ENCODE assay signal across 1 cellular context in the genomic region with DNA sequence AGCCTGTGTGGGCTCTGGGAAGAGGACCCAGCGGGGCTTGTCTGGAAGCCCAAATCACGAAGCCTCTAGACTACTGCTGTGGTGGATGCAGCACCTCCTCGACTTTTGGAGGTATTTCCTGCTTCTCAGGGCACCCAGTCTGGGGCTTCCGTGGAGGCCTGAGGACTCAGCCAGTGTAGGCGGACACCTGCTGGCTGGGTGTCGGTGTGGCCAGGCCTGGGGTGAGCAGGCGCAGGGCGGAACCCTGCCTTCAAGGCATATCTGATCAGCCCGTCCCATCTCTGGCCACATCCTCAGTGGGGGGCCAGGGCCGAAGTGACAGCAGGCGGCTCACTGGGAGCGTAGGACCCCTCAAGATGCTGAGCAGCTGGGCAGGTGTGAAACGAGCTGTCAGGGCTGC.
TF ChIP-seq lines count a peak whose summit lies in the region.

No MANE protein-coding gene starts in this region.

TF ChIP-seq in GM12878, 131 proteins besides CTCF, POLR2A, EP300 and RAD21:
- no peak for TF ChIP-seq RELA (IDR thresholded peaks at IDR 0.05; ENCODE audit: borderline replicate concordance, partially characterized antibody)
- no peak for TF ChIP-seq SMAD1 (IDR thresholded peaks at IDR 0.05; ENCODE audit: low read depth, partially characterized antibody)
- TF ChIP-seq GABPA (IDR thresholded peaks at IDR 0.05; ENCODE audit: low read depth) = no peak
- no peak for TF ChIP-seq EZH2 (IDR thresholded peaks at IDR 0.05; ENCODE audit: borderline replicate concordance, control insufficient read depth, low read depth, low read length)
- no peak for TF ChIP-seq NFIC (IDR thresholded peaks at IDR 0.05; ENCODE audit: low read depth, low read length)
- no peak for TF ChIP-seq SIN3A (IDR thresholded peaks at IDR 0.05; ENCODE audit: low read depth, low read length)
- no peak for TF ChIP-seq WRNIP1 (IDR thresholded peaks at IDR 0.05; ENCODE audit: borderline replicate concordance, low read depth, low read length)
- TF ChIP-seq EGR1 (IDR thresholded peaks at IDR 0.05; ENCODE audit: borderline replicate concordance in 1 of 2, low read depth in 2 of 2, low read length in 2 of 2) = no peak
- no peak for TF ChIP-seq TCF12 (IDR thresholded peaks at IDR 0.05; ENCODE audit: low read depth, low read length)
- TF ChIP-seq, protein P1, sequence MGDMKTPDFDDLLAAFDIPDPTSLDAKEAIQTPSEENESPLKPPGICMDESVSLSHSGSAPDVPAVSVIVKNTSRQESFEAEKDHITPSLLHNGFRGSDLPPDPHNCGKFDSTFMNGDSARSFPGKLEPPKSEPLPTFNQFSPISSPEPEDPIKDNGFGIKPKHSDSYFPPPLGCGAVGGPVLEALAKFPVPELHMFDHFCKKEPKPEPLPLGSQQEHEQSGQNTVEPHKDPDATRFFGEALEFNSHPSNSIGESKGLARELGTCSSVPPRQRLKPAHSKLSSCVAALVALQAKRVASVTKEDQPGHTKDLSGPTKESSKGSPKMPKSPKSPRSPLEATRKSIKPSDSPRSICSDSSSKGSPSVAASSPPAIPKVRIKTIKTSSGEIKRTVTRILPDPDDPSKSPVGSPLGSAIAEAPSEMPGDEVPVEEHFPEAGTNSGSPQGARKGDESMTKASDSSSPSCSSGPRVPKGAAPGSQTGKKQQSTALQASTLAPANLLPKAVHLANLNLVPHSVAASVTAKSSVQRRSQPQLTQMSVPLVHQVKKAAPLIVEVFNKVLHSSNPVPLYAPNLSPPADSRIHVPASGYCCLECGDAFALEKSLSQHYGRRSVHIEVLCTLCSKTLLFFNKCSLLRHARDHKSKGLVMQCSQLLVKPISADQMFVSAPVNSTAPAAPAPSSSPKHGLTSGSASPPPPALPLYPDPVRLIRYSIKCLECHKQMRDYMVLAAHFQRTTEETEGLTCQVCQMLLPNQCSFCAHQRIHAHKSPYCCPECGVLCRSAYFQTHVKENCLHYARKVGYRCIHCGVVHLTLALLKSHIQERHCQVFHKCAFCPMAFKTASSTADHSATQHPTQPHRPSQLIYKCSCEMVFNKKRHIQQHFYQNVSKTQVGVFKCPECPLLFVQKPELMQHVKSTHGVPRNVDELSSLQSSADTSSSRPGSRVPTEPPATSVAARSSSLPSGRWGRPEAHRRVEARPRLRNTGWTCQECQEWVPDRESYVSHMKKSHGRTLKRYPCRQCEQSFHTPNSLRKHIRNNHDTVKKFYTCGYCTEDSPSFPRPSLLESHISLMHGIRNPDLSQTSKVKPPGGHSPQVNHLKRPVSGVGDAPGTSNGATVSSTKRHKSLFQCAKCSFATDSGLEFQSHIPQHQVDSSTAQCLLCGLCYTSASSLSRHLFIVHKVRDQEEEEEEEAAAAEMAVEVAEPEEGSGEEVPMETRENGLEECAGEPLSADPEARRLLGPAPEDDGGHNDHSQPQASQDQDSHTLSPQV (IDR thresholded peaks at IDR 0.05) = no peak
- TF ChIP-seq, protein P2, sequence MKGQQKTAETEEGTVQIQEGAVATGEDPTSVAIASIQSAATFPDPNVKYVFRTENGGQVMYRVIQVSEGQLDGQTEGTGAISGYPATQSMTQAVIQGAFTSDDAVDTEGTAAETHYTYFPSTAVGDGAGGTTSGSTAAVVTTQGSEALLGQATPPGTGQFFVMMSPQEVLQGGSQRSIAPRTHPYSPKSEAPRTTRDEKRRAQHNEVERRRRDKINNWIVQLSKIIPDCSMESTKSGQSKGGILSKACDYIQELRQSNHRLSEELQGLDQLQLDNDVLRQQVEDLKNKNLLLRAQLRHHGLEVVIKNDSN (IDR thresholded peaks at IDR 0.05; ENCODE audit: borderline replicate concordance, extremely low read length, insufficient read depth, low read depth, low read length) = no peak
- no peak for TF ChIP-seq TBL1XR1 (IDR thresholded peaks at IDR 0.05; ENCODE audit: low read depth, low read length)
- no peak for TF ChIP-seq SP1 (IDR thresholded peaks at IDR 0.05; ENCODE audit: low read depth, low read length)
- TF ChIP-seq, protein P3, sequence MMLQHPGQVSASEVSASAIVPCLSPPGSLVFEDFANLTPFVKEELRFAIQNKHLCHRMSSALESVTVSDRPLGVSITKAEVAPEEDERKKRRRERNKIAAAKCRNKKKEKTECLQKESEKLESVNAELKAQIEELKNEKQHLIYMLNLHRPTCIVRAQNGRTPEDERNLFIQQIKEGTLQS (IDR thresholded peaks at IDR 0.05; ENCODE audit: borderline replicate concordance, extremely low read depth, low read depth, low read length) = no peak
